ENCODE assay signal across 15 cellular contexts in genomic region chr3:133991637-133992036, GRCh38. TPM values are rescaled to one million over a fixed set of nuclear protein-coding genes. Genes with fewer than 3 reads are reported as not detected.
DNase-seq lines count a peak whose midpoint lies in the region; ATAC-seq, FAIRE-seq and TF ChIP-seq lines count a peak whose summit lies in the region.
"Had no signal": no experiment of that assay in that cellular context is flagged by ENCODE, and none has a peak within 500 bp of the region (broad histone marks: within the 10 kb centered on the region; RNA-seq: fewer than 3 reads in every experiment).

No MANE protein-coding gene starts in this region.

- no peaks in the 10 kb centered on the region for H3K27me3 ChIP-seq in Loucy (ENCODE audit: insufficient read depth, low read length, poor library complexity, severe bottlenecking)
- no peaks in the 10 kb centered on the region for H3K27me3 ChIP-seq in esophagus squamous epithelium
- H3K27me3 ChIP-seq in ovary, result no peaks in the 10 kb centered on the region

- no peaks in the 10 kb centered on the region for H3K9me2 ChIP-seq in Loucy (replicated peaks; ENCODE audit: low read depth, low read length)

- no peak for ATAC-seq in GM19351 (IDR thresholded peaks at IDR 0.05; ENCODE audit: unreplicated experiment)

- no peaks in the 10 kb centered on the region for H4K20me1 ChIP-seq in Loucy (ENCODE audit: insufficient read depth, low read length, poor library complexity, severe bottlenecking)

- H2AFZ ChIP-seq in Loucy (ENCODE audit: low read length), result no peak overlapping the region

- H3K4me1 ChIP-seq in Loucy (ENCODE audit: insufficient read depth, low read length, poor library complexity, severe bottlenecking) (peaks cover 89% of the 10 kb centered on the region), esophagus squamous epithelium (peaks cover 0 to 77% (median 10%) of the 10 kb centered on the region in 3 donors), ovary (ENCODE audit: insufficient read depth) (no peaks in the 10 kb centered on the region)

- peak overlapping the region; percentile 56 for H3K27ac Mint-ChIP-seq in osteocyte (ENCODE audit: unreplicated experiment)
- H3K27ac Mint-ChIP-seq: activated naive CD8-positive, alpha-beta T cell treated with anti-CD3 and anti-CD28 coated beads, Interleukin-2, amount 10 ng/mL, durations not matched to agents 7 days and 5 days; stimulated activated naive CD8-positive, alpha-beta T cell treated with anti-CD3 and anti-CD28 coated beads, Interleukin-15, Interleukin-2, amounts not matched to agents 100 ng/mL and 50 ng/mL, for 24 hours had no signal

- H3K36me3 ChIP-seq in Loucy (ENCODE audit: insufficient read depth, low read length) (no peaks in the 10 kb centered on the region), esophagus squamous epithelium (no peaks in the 10 kb centered on the region), ovary (no peaks in the 10 kb centered on the region)

- peak; percentile 14 for DNase-seq in ELR (ENCODE audit: low read depth)
- no peak for DNase-seq in esophagus squamous epithelium (lab: John Stamatoyannopoulos, UW)
- no peak for DNase-seq in osteocyte (ENCODE audit: extremely low spot score, unreplicated experiment)
- DNase-seq in NCI-H1105 (lab: John Stamatoyannopoulos, UW), result no peak
- DNase-seq in urothelium cell line (ENCODE audit: low spot score), result no peak
- DNase-seq in ovary, result no peak
- DNase-seq: activated CD4-positive, CD25-positive, alpha-beta regulatory T cell; activated naive CD8-positive, alpha-beta T cell treated with anti-CD3 and anti-CD28 coated beads, Interleukin-2, amount 10 ng/mL, durations not matched to agents 7 days and 5 days; NCI-H1930; NK-92 treated with Interleukin-12 subunit alpha and Interleukin-12 subunit beta, amount 100 ng/mL, for 24 hours; SW 1271 had no signal

- no peaks in the 10 kb centered on the region for H3K27me3 Mint-ChIP-seq in osteocyte (ENCODE audit: unreplicated experiment)

- FAIRE-seq in urothelium cell line (lab: Jason Lieb, UNC), result no peak
- FAIRE-seq: G401.6 had no signal

- H3K4me2 ChIP-seq in Loucy (ENCODE audit: low read depth, low read length, poor library complexity, severe bottlenecking), result peak overlapping the region; percentile 65

- H3K9me3 ChIP-seq in Loucy (ENCODE audit: insufficient read depth, low read depth, low read length) (no peaks in the 10 kb centered on the region), esophagus squamous epithelium (no peaks in the 10 kb centered on the region), ovary (no peaks in the 10 kb centered on the region)

- H3K9ac ChIP-seq in Loucy (ENCODE audit: low read depth, low read length, poor library complexity, severe bottlenecking), result peak overlapping the region; percentile 60

- no peaks in the 10 kb centered on the region for H3K79me2 ChIP-seq in Loucy (ENCODE audit: insufficient read depth, low read length)

- H3F3A ChIP-seq in Loucy (ENCODE audit: low read depth), result peaks cover 17% of the 10 kb centered on the region

- TF ChIP-seq POLR2A in esophagus squamous epithelium (IDR thresholded peaks at IDR 0.05) (no peak), ovary (IDR thresholded peaks at IDR 0.05) (no peak)

- intact Hi-C loops in esophagus squamous epithelium (cut with DNase I), result no loop called here
- intact Hi-C loops in ovary (cut with DNase I), result no loop called here

- H3K9me3 Mint-ChIP-seq in osteocyte (ENCODE audit: unreplicated experiment), result no peaks in the 10 kb centered on the region
- H3K9me3 Mint-ChIP-seq: activated naive CD8-positive, alpha-beta T cell treated with anti-CD3 and anti-CD28 coated beads, Interleukin-2, amount 10 ng/mL, durations not matched to agents 7 days and 5 days; stimulated activated naive CD8-positive, alpha-beta T cell treated with anti-CD3 and anti-CD28 coated beads, Interleukin-15, Interleukin-2, amounts not matched to agents 100 ng/mL and 50 ng/mL, for 24 hours had no signal

- H3K27ac ChIP-seq in esophagus squamous epithelium (peak overlapping the region in 3 of 4 donors; percentile 38 to 65 (median 51)), ovary (no peak overlapping the region)

- no peak for TF ChIP-seq CTCF in Loucy (conservative IDR thresholded peaks at IDR 0.05; ENCODE audit: low read length)
- TF ChIP-seq CTCF in esophagus squamous epithelium (IDR thresholded peaks at IDR 0.05), result no peak
- TF ChIP-seq CTCF in osteocyte (IDR thresholded peaks at IDR 0.05), result no peak
- TF ChIP-seq CTCF in ovary (IDR thresholded peaks at IDR 0.05), result no peak

- H3K4me3 Mint-ChIP-seq in osteocyte (ENCODE audit: unreplicated experiment), result no peak overlapping the region
- H3K4me3 Mint-ChIP-seq: activated naive CD8-positive, alpha-beta T cell treated with anti-CD3 and anti-CD28 coated beads, Interleukin-2, amount 10 ng/mL, durations not matched to agents 7 days and 5 days; stimulated activated naive CD8-positive, alpha-beta T cell treated with anti-CD3 and anti-CD28 coated beads, Interleukin-15, Interleukin-2, amounts not matched to agents 100 ng/mL and 50 ng/mL, for 24 hours had no signal

- no peaks in the 10 kb centered on the region for H3K36me3 Mint-ChIP-seq in osteocyte (ENCODE audit: unreplicated experiment)
- H3K36me3 Mint-ChIP-seq: activated naive CD8-positive, alpha-beta T cell treated with anti-CD3 and anti-CD28 coated beads, Interleukin-2, amount 10 ng/mL, durations not matched to agents 7 days and 5 days had no signal

- H3K4me3 ChIP-seq in Loucy (ENCODE audit: low read length, poor library complexity, severe bottlenecking) (peak overlapping the region; percentile 41), esophagus squamous epithelium (no peak overlapping the region), ovary (no peak overlapping the region)

- peaks cover 37% of the 10 kb centered on the region for H3K4me1 Mint-ChIP-seq in osteocyte (ENCODE audit: unreplicated experiment)
- H3K4me1 Mint-ChIP-seq: activated naive CD8-positive, alpha-beta T cell treated with anti-CD3 and anti-CD28 coated beads, Interleukin-2, amount 10 ng/mL, durations not matched to agents 7 days and 5 days had no signal

- 64 to 95% methylated on average over 2 of the region's 2 CpGs for WGBS in esophagus squamous epithelium, 2 donors
- 88 to 93% (median 93%) methylated on average over 2 of the region's 2 CpGs for WGBS in ovary, 3 donors

- TF ChIP-seq EP300 in ovary (IDR thresholded peaks at IDR 0.05), result no peak

RNA-seq across cellular contexts. Expression of gene SLCO2A1, which starts 38.1 kb away (rescaled TPM):
- total RNA-seq in esophagus squamous epithelium, result 10 to 100 TPM in 1 of 4 donors, 1 to 10 TPM in 3; 3.3 to 18.9 (median 6.0) TPM
- 9.8 and 10.7 TPM in 2 replicates for total RNA-seq in osteocyte
- total RNA-seq in ovary, result 10 to 100 TPM in 2 of 7 donors, 1 to 10 TPM in 4, under 1 TPM in 1; 0.83 to 16.7 (median 3.7) TPM
- 10 to 100 TPM in 1 of 2 donors, 1 to 10 TPM in 1; 3.6 to 23.6 TPM for polyA plus RNA-seq in ovary
- total RNA-seq: activated naive CD8-positive, alpha-beta T cell treated with anti-CD3 and anti-CD28 coated beads, Interleukin-2, amount 10 ng/mL, durations not matched to agents 7 days and 5 days had no signal

Comparison
In these comparisons a context has a peak if more than half of its experiments do, and no peak if none do; other contexts are left out.
1. H3K27ac ChIP-seq: peak in esophagus squamous epithelium (3 of 4); none in ovary (0 of 2).